ENCODE assay signal across 15 cellular contexts in genomic region chr3:15666277-15666676, GRCh38.
A peak's percentile ranks its signal among the peaks of the same experiment; 100 is the strongest.
DNase-seq lines count a peak whose midpoint lies in the region; ATAC-seq, FAIRE-seq and TF ChIP-seq lines count a peak whose summit lies in the region.
"Had no signal": no experiment of that assay in that cellular context is flagged by ENCODE, and none has a peak within 500 bp of the region (broad histone marks: within the 10 kb centered on the region; RNA-seq: fewer than 3 reads in every experiment).

No MANE protein-coding gene starts in this region.

- H3K4me3 ChIP-seq in gastrocnemius medialis = no peak overlapping the region
- H3K4me3 ChIP-seq: GM12878, GM23338 had no signal

- peak overlapping the region in 3 of 4 donors; percentile 12 to 91 (median 24) for H3K27ac ChIP-seq in gastrocnemius medialis
- H3K27ac ChIP-seq: C4-2B, HL-60 had no signal

- in situ Hi-C loops in gastrocnemius medialis (cut with MboI; ENCODE audit: low sequenced_read_pairs in 4 of 4) = no loop called here

- peak; percentile 52 for FAIRE-seq in GM12891 (lab: Jason Lieb, UNC)
- FAIRE-seq: GM12878 had no signal

- peak; percentile 58 for ATAC-seq in Right ventricle myocardium superior (ENCODE audit: poor library complexity)
- no peak for ATAC-seq in T-helper 17 cell
- peak in 1 of 2 donors; percentile 60 for ATAC-seq in gastrocnemius medialis
- ATAC-seq in HG03039 (IDR thresholded peaks at IDR 0.05; ENCODE audit: unreplicated experiment) = no peak
- ATAC-seq: GM12878, GM23338 had no signal

- H3K36me3 ChIP-seq in gastrocnemius medialis = peaks cover 0 to 32% of the 10 kb centered on the region in 2 donors
- H3K36me3 ChIP-seq: BE2C had no signal

- no peaks in the 10 kb centered on the region for H3K9me3 ChIP-seq in T-helper 17 cell (ENCODE audit: control insufficient read depth, low read length, poor library complexity, severe bottlenecking)
- H3K9me3 ChIP-seq in gastrocnemius medialis = no peaks in the 10 kb centered on the region
- H3K9me3 ChIP-seq: BE2C had no signal

- H3K27ac Mint-ChIP-seq in T-helper 17 cell = peak overlapping the region; percentile 90
- H3K27ac Mint-ChIP-seq: GM23338 had no signal

- H3K27me3 ChIP-seq in gastrocnemius medialis = no peaks in the 10 kb centered on the region
- H3K27me3 ChIP-seq: BE2C had no signal

- DNase-seq in Right ventricle myocardium superior = no peak
- no peak for DNase-seq in cardiac septum (ENCODE audit: low spot score)
- no peak for DNase-seq in GM12891 (ENCODE audit: insufficient read length, low spot score)
- DNase-seq in T-helper 17 cell = no peak
- DNase-seq in gastrocnemius medialis = no peak
- no peak for DNase-seq in AG08395 (ENCODE audit: low spot score)
- DNase-seq: BE2C; CD4-positive, alpha-beta memory T cell; DMS79; H9 had no signal

- TF ChIP-seq POLR2A in GM12891 (IDR thresholded peaks at IDR 0.05; ENCODE audit: low read depth, low read length) (peak; percentile 33; the same call in 1 of the 2 replicates), gastrocnemius medialis (IDR thresholded peaks at IDR 0.05) (no peak)

- intact Hi-C loops in Right ventricle myocardium superior (cut with DNase I) = no loop called here
- intact Hi-C loops in cardiac septum (cut with DNase I) = no loop called here
- intact Hi-C loops in gastrocnemius medialis (cut with DNase I; ENCODE audit: low total_unique reads) = no loop called here

- H3K27me3 Mint-ChIP-seq in T-helper 17 cell = no peaks in the 10 kb centered on the region
- H3K27me3 Mint-ChIP-seq: CD4-positive, alpha-beta memory T cell had no signal

- H3K36me3 Mint-ChIP-seq in T-helper 17 cell (ENCODE audit: low read depth) = peaks cover 12% of the 10 kb centered on the region

- H3K4me1 ChIP-seq in gastrocnemius medialis = peaks cover 3 to 28% of the 10 kb centered on the region in 2 donors
- H3K4me1 ChIP-seq: BE2C had no signal

- no peak for TF ChIP-seq CTCF in gastrocnemius medialis (IDR thresholded peaks at IDR 0.05 in 4 of 5, conservative IDR thresholded peaks at IDR 0.05 in 1 of 5)

- H3K4me3 Mint-ChIP-seq in T-helper 17 cell = no peak overlapping the region
- H3K4me3 Mint-ChIP-seq: CD4-positive, alpha-beta memory T cell; GM23338; H9 had no signal

- H3K4me1 Mint-ChIP-seq in T-helper 17 cell = peaks cover 13% of the 10 kb centered on the region

TF ChIP-seq in GM12891, 5 proteins besides CTCF, POLR2A, EP300 and RAD21:
- no peak for TF ChIP-seq TAF1 (IDR thresholded peaks at IDR 0.05; ENCODE audit: low read depth, low read length)
- peak; percentile 41; the same call in 1 of the 2 replicates for TF ChIP-seq POLR2AphosphoS5 (IDR thresholded peaks at IDR 0.05; ENCODE audit: low read depth, low read length)
